Comparison of ENCODE assay signal across 19 cellular contexts in genomic region chr2:12957251-12957650, GRCh38.
DNase-seq lines count a peak whose midpoint lies in the region; TF ChIP-seq lines count a peak whose summit lies in the region.
"Had no signal": no experiment of that assay in that cellular context is flagged by ENCODE, and none has a peak within 500 bp of the region (broad histone marks: within the 10 kb centered on the region; RNA-seq: fewer than 3 reads in every experiment).

No MANE protein-coding gene starts in this region.

- no peak for TF ChIP-seq CTCF in GM20000 (IDR thresholded peaks at IDR 0.05; ENCODE audit: extremely low read depth, missing control alignments)

- in situ Hi-C loops in SK-MEL-5 (cut with HindIII; ENCODE audit: low pct_unique_long_range_greater_than_20kb, low sequenced_read_pairs), result no loop called here

- DNase-seq in HT1080 (ENCODE audit: low read depth), result peak; percentile 22
- DNase-seq in SK-MEL-5 (ENCODE audit: low read depth, low spot score), result peak; percentile 99
- DNase-seq in foreskin melanocyte, result peak; percentile 96
- DNase-seq in GM20000 (ENCODE audit: low spot score), result no peak
- no peak for DNase-seq in pons (ENCODE audit: low spot score)
- no peak for DNase-seq in NCI-H146 treated with DMSO at 0.1 percent for 48 hours (lab: John Stamatoyannopoulos, UW; ENCODE audit: unreplicated experiment)
- DNase-seq: 8988T; ACHN; AML-193; BE2C; Calu3; CD4-positive, alpha-beta T cell; CD8-positive, alpha-beta memory T cell; COR-L47; DMS53; DMS79 treated with DMSO at 0.1 percent for 48 hours; GF-D8; GOT3; HFFc6 had no signal

Comparison
In these comparisons a context has a peak if more than half of its experiments do, and no peak if none do; other contexts are left out.
1. DNase-seq: peak in HT1080 (single experiment), SK-MEL-5 (single experiment) and foreskin melanocyte (single experiment); none in GM20000 (single experiment), pons (single experiment) and NCI-H146 treated with DMSO at 0.1 percent for 48 hours (single experiment).